Comparison of ENCODE assay signal across 12 cellular contexts in genomic region chr5:171415115-171415730, GRCh38. TPM values are rescaled to one million over a fixed set of nuclear protein-coding genes. Genes with fewer than 3 reads are reported as not detected.
DNase-seq lines count a peak whose midpoint lies in the region; TF ChIP-seq lines count a peak whose summit lies in the region.
"Had no signal": no experiment of that assay in that cellular context is flagged by ENCODE, and none has a peak within 500 bp of the region (broad histone marks: within the 10 kb centered on the region; RNA-seq: fewer than 3 reads in every experiment).

No MANE protein-coding gene starts in this region.

- peaks cover 11% of the 10 kb centered on the region for H3K4me1 Mint-ChIP-seq in CD14-positive monocyte

- H3K36me3 Mint-ChIP-seq in CD14-positive monocyte, result peaks cover 30 to 33% of the 10 kb centered on the region in 2 donors

- no peak overlapping the region for H3K27ac Mint-ChIP-seq in CD14-positive monocyte

- no peak overlapping the region for H3K4me3 ChIP-seq in astrocyte of the cerebellum (ENCODE audit: low read depth, low read length)
- H3K4me3 ChIP-seq: pancreas had no signal

- peaks cover 0 to 7% (median 0%) of the 10 kb centered on the region in 7 donors for H3K9me3 Mint-ChIP-seq in CD14-positive monocyte

- in situ Hi-C loops in KBM-7 (cut with MboI; ENCODE audit: low pct_unique_long_range_greater_than_20kb, low sequenced_read_pairs), result no loop called here
- in situ Hi-C loops in astrocyte of the cerebellum (cut with HindIII; ENCODE audit: low sequenced_read_pairs), result loop anchor here (25.0 kb wide), 1 partner anchor 447 kb away; no protein-coding TSS in a partner anchor

- no peak overlapping the region for H3K4me3 Mint-ChIP-seq in CD14-positive monocyte

- TF ChIP-seq CTCF in astrocyte of the cerebellum (IDR thresholded peaks at IDR 0.05; ENCODE audit: low read depth, low read length, missing control alignments) (no peak), CD14-positive monocyte (IDR thresholded peaks at IDR 0.05) (no peak)

- peak; percentile 8 for DNase-seq in activated T-cell treated with anti-CD3 and anti-CD28 coated beads, Interleukin-2, amount 50 U/mL, for 1 hour
- DNase-seq in activated T-cell treated with anti-CD3 and anti-CD28 coated beads for 4 hours (no peak), KBM-7 (peak; percentile 37), astrocyte of the cerebellum (ENCODE audit: low read depth) (peak; percentile 78), renal cortical epithelial cell (ENCODE audit: low read depth) (peak; percentile 30), CD14-positive monocyte (ENCODE audit: low spot score) (no peak), amniotic stem cell (lab: John Stamatoyannopoulos, UW) (no peak), HT-29 (ENCODE audit: low spot score) (no peak)
- DNase-seq: DND-41, NCI-H2171 had no signal

- peaks cover 8 to 16% (median 10%) of the 10 kb centered on the region in 3 donors for H3K27me3 Mint-ChIP-seq in CD14-positive monocyte (ENCODE audit: low read depth in 3 of 3)

- intact Hi-C loops in CD14-positive monocyte (cut with micrococcal nuclease), result loop anchor here (5.0 to 10.0 kb wide), 2 partner anchors 492 to 630 kb away; no protein-coding TSS in a partner anchor

RNA-seq across cellular contexts. Expression of gene FGF18, which starts 4.2 kb away (rescaled TPM):
- total RNA-seq in renal cortical epithelial cell, result 0.35 and 1.4 TPM in 2 replicates
- not detected for polyA plus RNA-seq in CD14-positive monocyte
- 0.37 and 0.58 TPM in 2 replicates for total RNA-seq in HT-29 (2014; rRNA removed; shearing (Covaris generic))
- total RNA-seq: T-helper 1 cell treated with Interleukin-12 subunit alpha and Interleukin-12 subunit beta and Interleukin-4 antibody, amounts not matched to agents 30 ng/mL and 1 ng/mL, for 36 hours had no signal

RNA-seq across cellular contexts. Expression of gene NPM1, which starts 27.6 kb away (rescaled TPM):
- 1,217 and 1,585 TPM in 2 replicates for total RNA-seq in renal cortical epithelial cell
- 100 to 1,000 TPM; 188 to 191 TPM for polyA plus RNA-seq in CD14-positive monocyte
- 896 and 936 TPM in 2 replicates for total RNA-seq in HT-29 (2014; rRNA removed; shearing (Covaris generic))

Comparison
In these comparisons a context has a peak if more than half of its experiments do, and no peak if none do; other contexts are left out.
1. DNase-seq: peak in activated T-cell treated with anti-CD3 and anti-CD28 coated beads, Interleukin-2, amount 50 U/mL, for 1 hour (single experiment), KBM-7 (single experiment), astrocyte of the cerebellum (single experiment) and renal cortical epithelial cell (single experiment); none in activated T-cell treated with anti-CD3 and anti-CD28 coated beads for 4 hours (single experiment), CD14-positive monocyte (single experiment), amniotic stem cell (single experiment) and HT-29 (single experiment).